13 cellular contexts compared by ENCODE assay signal in the genomic region with DNA sequence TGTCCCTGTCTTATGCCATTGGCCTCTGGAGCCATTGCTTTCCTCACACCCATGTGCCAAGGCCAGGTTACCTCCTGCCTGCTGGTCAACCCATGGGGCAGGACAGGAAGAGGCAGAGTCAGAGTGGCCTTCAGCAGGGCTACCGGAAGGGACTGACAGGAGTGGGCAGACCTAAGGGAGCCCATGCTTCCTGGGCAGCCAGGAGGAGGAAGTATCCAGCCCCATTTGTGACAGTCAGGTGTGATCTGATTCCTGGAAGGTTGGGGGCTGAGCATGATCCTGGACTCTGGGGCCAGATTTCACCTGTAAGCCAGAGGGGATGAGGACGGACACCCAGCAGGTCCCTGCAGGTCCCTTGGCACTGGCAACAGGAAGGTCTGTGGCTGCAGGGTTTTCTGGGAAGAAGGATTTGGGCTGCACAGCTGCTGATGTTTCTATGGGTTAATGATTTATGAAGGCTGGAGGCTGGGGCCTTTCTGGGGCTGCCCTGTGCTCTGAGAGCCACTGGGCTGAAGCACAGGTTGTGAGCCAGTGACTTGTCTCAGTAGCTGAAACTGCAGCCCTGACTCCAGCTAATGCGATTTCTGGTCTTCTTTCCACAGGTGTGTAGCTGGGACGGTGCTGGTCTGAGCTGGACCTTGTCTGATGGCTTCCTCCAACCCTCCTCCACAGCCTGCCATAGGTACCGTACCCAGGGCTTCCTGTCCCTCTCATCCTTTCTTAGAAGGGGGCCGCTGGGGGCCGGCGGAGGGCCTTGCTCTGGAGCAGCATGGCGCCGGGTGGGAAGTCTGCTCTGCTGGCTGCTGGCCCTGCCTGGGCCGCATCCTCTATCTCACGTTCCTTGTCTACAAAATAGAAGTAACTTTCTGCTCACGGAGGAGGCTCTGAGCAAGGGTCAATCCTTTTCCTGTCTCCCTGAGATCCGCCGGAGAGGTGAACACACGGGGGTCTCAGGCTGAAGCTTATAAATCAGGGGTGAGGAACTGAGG. TPM values are rescaled to one million over a fixed set of nuclear protein-coding genes. Genes with fewer than 3 reads are reported as not detected.
A peak's percentile ranks its signal among the peaks of the same experiment; 100 is the strongest.
DNase-seq lines count a peak whose midpoint lies in the region; ATAC-seq and TF ChIP-seq lines count a peak whose summit lies in the region.
"Had no signal": no experiment of that assay in that cellular context is flagged by ENCODE, and none has a peak within 500 bp of the region (broad histone marks: within the 10 kb centered on the region; RNA-seq: fewer than 3 reads in every experiment).

No MANE protein-coding gene starts in this region.

- H3K9me3 ChIP-seq in left lung (no peaks in the 10 kb centered on the region), ovary (no peaks in the 10 kb centered on the region)
- H3K9me3 ChIP-seq: suprapubic skin had no signal

- no peak for DNase-seq in GM23338 (ENCODE audit: low spot score)
- DNase-seq in SW480 (ENCODE audit: low spot score) = peak; percentile 76
- DNase-seq in left lung = no peak
- no peak for DNase-seq in stimulated activated naive B cell treated with anti-CD40 and anti-IgM and Interleukin-4, amounts not matched to agents 10 μg/mL and 1 μg/mL and 100 μg/mL, for 72 hours
- DNase-seq in ovary = no peak
- no peak for DNase-seq in pons (ENCODE audit: low spot score)
- DNase-seq: activated CD8-positive, alpha-beta memory T cell treated with anti-CD3 and anti-CD28 coated beads, Interleukin-2, amount 50 U/mL, for 48 hours; effector CD8-positive, alpha-beta T cell; Kasumi-1; retina had no signal

- H3K27me3 Mint-ChIP-seq in GM23338 (ENCODE audit: insufficient read depth, low read depth, poor library complexity) = peaks cover 16% of the 10 kb centered on the region
- H3K27me3 Mint-ChIP-seq in stimulated activated naive B cell treated with anti-CD40 and anti-IgM and Interleukin-4, amounts not matched to agents 10 μg/mL and 1 μg/mL and 100 μg/mL, for 72 hours = peaks cover 4 to 12% of the 10 kb centered on the region in 2 donors

- no peak overlapping the region for H3K4me3 ChIP-seq in GM23338
- H3K4me3 ChIP-seq in left lung = no peak overlapping the region
- no peak overlapping the region for H3K4me3 ChIP-seq in ovary
- H3K4me3 ChIP-seq: suprapubic skin had no signal

- H3K4me3 Mint-ChIP-seq in GM23338 = no peak overlapping the region
- no peak overlapping the region for H3K4me3 Mint-ChIP-seq in stimulated activated naive B cell treated with anti-CD40 and anti-IgM and Interleukin-4, amounts not matched to agents 10 μg/mL and 1 μg/mL and 100 μg/mL, for 72 hours

- no peaks in the 10 kb centered on the region for H3F3A ChIP-seq in GM23338 (replicated peaks; ENCODE audit: low read depth)

- peaks cover 62% of the 10 kb centered on the region for H3K4me1 Mint-ChIP-seq in GM23338
- H3K4me1 Mint-ChIP-seq in stimulated activated naive B cell treated with anti-CD40 and anti-IgM and Interleukin-4, amounts not matched to agents 10 μg/mL and 1 μg/mL and 100 μg/mL, for 72 hours = no peaks in the 10 kb centered on the region

- no peak for TF ChIP-seq EP300 in ovary (IDR thresholded peaks at IDR 0.05)

- no peak for ATAC-seq in GM23338
- peak; percentile 56 for ATAC-seq in left lung
- no peak for ATAC-seq in stimulated activated naive B cell treated with anti-CD40 and anti-IgM and Interleukin-4, amounts not matched to agents 10 μg/mL and 1 μg/mL and 100 μg/mL, for 72 hours (replicated peaks)
- ATAC-seq in GM19395 (IDR thresholded peaks at IDR 0.05; ENCODE audit: unreplicated experiment) = no peak
- ATAC-seq in HG03521 (IDR thresholded peaks at IDR 0.05; ENCODE audit: unreplicated experiment) = no peak

- TF ChIP-seq POLR2A in ovary (IDR thresholded peaks at IDR 0.05) = no peak

- no peaks in the 10 kb centered on the region for H3K9me3 Mint-ChIP-seq in GM23338
- no peaks in the 10 kb centered on the region for H3K9me3 Mint-ChIP-seq in stimulated activated naive B cell treated with anti-CD40 and anti-IgM and Interleukin-4, amounts not matched to agents 10 μg/mL and 1 μg/mL and 100 μg/mL, for 72 hours

- 79 to 83% (median 82%) methylated on average over 16 of the region's 16 CpGs for WGBS in ovary, 3 donors

- H3K4me1 ChIP-seq in GM23338 (ENCODE audit: insufficient read depth) (peaks cover 50% of the 10 kb centered on the region), left lung (peaks cover 0 to 22% of the 10 kb centered on the region in 2 donors), ovary (ENCODE audit: insufficient read depth) (no peaks in the 10 kb centered on the region)

- H3K9me2 ChIP-seq in GM23338 (ENCODE audit: insufficient read depth) = no peaks in the 10 kb centered on the region

- H3K36me3 Mint-ChIP-seq in GM23338 (ENCODE audit: low read depth) = peaks cover 5% of the 10 kb centered on the region; the same call in 2 of the 3 replicates
- H3K36me3 Mint-ChIP-seq in stimulated activated naive B cell treated with anti-CD40 and anti-IgM and Interleukin-4, amounts not matched to agents 10 μg/mL and 1 μg/mL and 100 μg/mL, for 72 hours = no peaks in the 10 kb centered on the region

- peak overlapping the region; percentile 80 for H3K27ac Mint-ChIP-seq in GM23338
- peak overlapping the region; percentile 25 for H3K27ac Mint-ChIP-seq in stimulated activated naive B cell treated with anti-CD40 and anti-IgM and Interleukin-4, amounts not matched to agents 10 μg/mL and 1 μg/mL and 100 μg/mL, for 72 hours

- H3K27me3 ChIP-seq in GM23338 (ENCODE audit: insufficient read depth) (no peaks in the 10 kb centered on the region), left lung (peaks cover 0 to 4% of the 10 kb centered on the region in 2 donors), ovary (no peaks in the 10 kb centered on the region)
- H3K27me3 ChIP-seq: suprapubic skin had no signal

- no peak for TF ChIP-seq CTCF in GM23338 (conservative IDR thresholded peaks at IDR 0.05; ENCODE audit: low read depth in 2 of 2)
- TF ChIP-seq CTCF in left lung (IDR thresholded peaks at IDR 0.05) = no peak
- TF ChIP-seq CTCF in ovary (IDR thresholded peaks at IDR 0.05) = no peak

- peaks cover 10% of the 10 kb centered on the region; the same call in 1 of the 2 replicates for H4K20me1 ChIP-seq in GM23338 (replicated peaks; ENCODE audit: insufficient read depth)

- intact Hi-C loops in left lung (cut with DNase I) = no loop called here
- intact Hi-C loops in ovary (cut with DNase I) = no loop called here

- 0 out of 2 replicates have a peak, but pooled peaks cover 6% of the 10 kb centered on the region for H3K36me3 ChIP-seq in GM23338 (ENCODE audit: insufficient read depth)
- H3K36me3 ChIP-seq in left lung = no peaks in the 10 kb centered on the region
- H3K36me3 ChIP-seq in ovary = no peaks in the 10 kb centered on the region
- H3K36me3 ChIP-seq: suprapubic skin had no signal

- H3K79me2 ChIP-seq in GM23338 (replicated peaks; ENCODE audit: insufficient read depth) = peaks cover 54% of the 10 kb centered on the region

- no peak overlapping the region for H2AFZ ChIP-seq in GM23338

- H3K4me2 ChIP-seq in GM23338 = no peak overlapping the region

- H3K27ac ChIP-seq in GM23338 (ENCODE audit: low read depth) (peak overlapping the region; percentile 84), left lung (no peak overlapping the region), ovary (no peak overlapping the region)
- H3K27ac ChIP-seq: suprapubic skin had no signal

TF ChIP-seq in GM23338, 12 proteins besides CTCF, POLR2A, EP300 and RAD21:
- no peak for TF ChIP-seq REST (IDR thresholded peaks at IDR 0.05; ENCODE audit: unreplicated experiment)
TF ChIP-seq in GM23338: peak in this region for 0.

RNA-seq across cellular contexts. Expression of gene ARHGEF10L, which starts 40.7 kb away (rescaled TPM):
- 37.9 and 46.8 TPM in 2 replicates for total RNA-seq in GM23338 (2014; rRNA removed; shearing (Covaris generic))
- 12.1 and 13.4 TPM in 2 replicates for polyA plus RNA-seq in GM23338 (2016; fragmentation: Nextera tagmentation; extraction: Ambion mirVana)
- 10 to 100 TPM; 26.5 to 39.6 TPM for total RNA-seq in left lung
- 10 to 100 TPM in 5 of 7 donors, 1 to 10 TPM in 2; 7.6 to 23.0 (median 19.6) TPM for total RNA-seq in ovary
- polyA plus RNA-seq in ovary = 10 to 100 TPM in 1 of 2 donors, 1 to 10 TPM in 1; 3.6 to 18.3 TPM
